Comparison of ENCODE assay signal across 8 cellular contexts in the genomic region with DNA sequence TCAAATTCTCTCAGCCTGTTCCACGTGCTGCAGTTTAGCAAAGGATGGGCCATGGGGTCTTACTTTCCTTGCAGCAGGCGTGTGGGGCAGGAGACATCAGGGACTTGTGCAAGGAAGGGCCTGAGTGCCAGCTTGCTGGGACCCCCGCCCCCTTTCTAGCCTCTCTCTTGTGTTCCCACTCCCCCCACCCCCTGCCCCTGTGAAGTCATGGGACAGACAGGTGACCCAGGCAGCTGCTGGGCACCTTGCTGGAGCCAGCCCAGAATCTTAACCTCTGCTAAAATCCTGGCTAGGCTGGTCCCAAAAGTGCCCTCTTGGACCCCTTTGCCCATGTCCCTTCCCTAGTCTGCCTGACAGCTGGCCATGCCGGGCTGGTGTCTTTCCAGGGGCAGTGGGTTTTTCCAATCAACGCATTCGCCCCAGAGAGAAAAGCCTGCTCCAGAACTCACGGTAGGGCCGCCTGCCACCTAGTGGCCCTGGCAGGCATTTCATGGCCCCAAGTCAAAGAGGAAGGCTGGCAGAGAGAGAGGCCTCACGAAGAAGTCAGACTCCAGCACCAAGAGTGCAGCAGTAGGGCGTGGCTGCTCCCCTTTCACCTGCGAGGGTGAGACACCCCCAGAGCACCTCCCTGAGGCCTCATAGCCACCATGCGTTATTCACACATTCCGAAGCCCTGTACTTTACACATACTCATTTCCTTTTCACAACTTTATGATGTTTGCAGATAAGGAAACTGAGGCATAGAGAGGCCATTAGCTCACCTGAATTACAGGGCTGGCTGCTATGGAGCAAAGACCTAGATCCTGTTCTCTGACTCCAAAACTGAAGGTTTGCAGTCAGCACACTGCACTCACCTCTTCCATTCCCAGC.
DNase-seq lines count a peak whose midpoint lies in the region; ATAC-seq and TF ChIP-seq lines count a peak whose summit lies in the region.

No MANE protein-coding gene starts in this region.

- 17 to 33% methylated on average over 13 of the region's 13 CpGs for WGBS in sigmoid colon, 2 donors

- H3K27ac ChIP-seq in sigmoid colon = peak overlapping the region in 3 of 4 donors; percentile 58 to 66 (median 59)

- H3K36me3 ChIP-seq in sigmoid colon = peaks cover 12 to 77% (median 40%) of the 10 kb centered on the region in 4 donors

- intact Hi-C loops in left ventricle myocardium superior (cut with micrococcal nuclease) (no loop called here), sigmoid colon (cut with DNase I) (loop anchor here (5.0 kb wide), 2 partner anchors 89 to 169 kb away; partner anchors contain the start of gene RIN3)

- TF ChIP-seq POLR2A in sigmoid colon (IDR thresholded peaks at IDR 0.05) = no peak

- H3K9me3 ChIP-seq in sigmoid colon = no peaks in the 10 kb centered on the region

- no peak overlapping the region for H3K4me3 ChIP-seq in sigmoid colon

- H3K27me3 ChIP-seq in sigmoid colon = no peaks in the 10 kb centered on the region

- DNase-seq in GM10266 (ENCODE audit: extremely low spot score) (peak; percentile 76), NAMALWA (ENCODE audit: low spot score) (peak; percentile 87), T-helper 22 cell (ENCODE audit: low read depth) (peak; percentile 36), amniotic epithelial cell (ENCODE audit: low read depth) (peak; percentile 56), left ventricle myocardium superior (peak; percentile 87), sigmoid colon (peak; percentile 89)

- TF ChIP-seq EP300 in sigmoid colon (IDR thresholded peaks at IDR 0.05) = no peak

- peaks cover 0 to 16% (median 11%) of the 10 kb centered on the region in 4 donors for H3K4me1 ChIP-seq in sigmoid colon

- peak; percentile 86 for TF ChIP-seq CTCF in GM10266 (IDR thresholded peaks at IDR 0.05; ENCODE audit: control insufficient read depth, insufficient read depth, low read depth, missing control alignments)
- TF ChIP-seq CTCF in sigmoid colon (IDR thresholded peaks at IDR 0.05) = peak; percentile 70 to 95 (median 92)

- ATAC-seq in left ventricle myocardium superior (peak; percentile 68), HG03565 (IDR thresholded peaks at IDR 0.05; ENCODE audit: unreplicated experiment) (no peak), HG02938 (IDR thresholded peaks at IDR 0.05; ENCODE audit: unreplicated experiment) (no peak)

Comparison
In these comparisons a context has a peak if more than half of its experiments do, and no peak if none do; other contexts are left out.
1. DNase-seq: peak in every context shown above with its lines; median percentile 89 in sigmoid colon; 87 in NAMALWA; 87 in left ventricle myocardium superior; 76 in GM10266; 56 in amniotic epithelial cell; 36 in T-helper 22 cell.